In the genomic region with DNA sequence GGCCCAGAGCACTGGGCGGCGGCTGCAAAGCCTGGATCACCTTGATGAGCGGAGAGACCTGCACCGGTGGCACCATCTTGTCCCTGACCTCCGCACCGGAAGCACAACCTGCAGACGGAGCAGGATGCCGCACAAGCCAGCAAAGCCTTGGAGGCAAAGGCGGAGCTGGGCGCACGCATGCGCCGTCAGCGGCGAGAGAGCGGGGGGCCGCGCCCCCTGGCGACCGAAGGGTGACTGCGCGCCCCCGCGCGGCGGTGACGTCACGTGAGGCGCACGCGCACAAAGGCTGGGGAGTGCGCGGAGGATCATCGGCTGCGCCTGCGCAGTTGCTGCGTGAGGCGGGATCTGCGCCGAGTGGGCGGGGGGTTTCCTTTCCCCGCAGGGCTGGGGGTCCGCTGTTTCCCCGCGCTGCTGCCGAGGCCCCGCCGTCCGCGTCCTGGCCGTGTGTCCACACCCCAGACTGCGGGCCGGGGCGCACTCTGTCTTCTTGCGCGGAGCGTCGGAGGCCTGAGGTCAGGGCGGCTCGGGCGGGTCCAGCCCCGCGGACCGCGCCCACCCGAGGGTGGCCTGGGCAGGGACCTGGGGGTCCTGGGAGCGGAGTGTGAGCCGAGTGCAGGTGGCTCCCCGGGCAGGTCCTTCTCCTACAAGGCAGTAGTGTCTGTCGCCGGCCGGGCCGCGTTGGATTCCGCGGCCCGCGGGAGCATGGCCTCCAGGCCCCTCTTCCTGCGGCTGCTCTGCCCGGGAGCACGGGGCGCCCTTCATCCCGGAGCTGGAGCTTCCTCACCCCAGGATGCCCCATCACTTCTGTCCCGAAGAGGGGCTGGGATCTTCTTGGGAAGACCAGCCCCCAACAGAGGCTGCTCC, we compare ENCODE assay signal across 1 cellular context.
TF ChIP-seq lines count a peak whose summit lies in the region.

A gene with protein sequence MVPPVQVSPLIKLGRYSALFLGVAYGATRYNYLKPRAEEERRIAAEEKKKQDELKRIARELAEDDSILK (minus strand): TSS at position 105 of the 864 bp plus-strand sequence. CDS start 29 bp downstream, at position 76.
A gene with protein sequence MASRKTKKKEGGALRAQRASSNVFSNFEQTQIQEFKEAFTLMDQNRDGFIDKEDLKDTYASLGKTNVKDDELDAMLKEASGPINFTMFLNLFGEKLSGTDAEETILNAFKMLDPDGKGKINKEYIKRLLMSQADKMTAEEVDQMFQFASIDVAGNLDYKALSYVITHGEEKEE (plus strand): TSS at position 371 of the 864 bp plus-strand sequence. CDS start 3,485 bp downstream, outside the sequence.

TF ChIP-seq in K562, 482 proteins besides CTCF, POLR2A, EP300 and RAD21 (continued from another document and continues in another):
- TF ChIP-seq ZHX1 (conservative IDR thresholded peaks at IDR 0.05; ENCODE audit: low read length): no peak
- TF ChIP-seq E2F3 (CRISPR knock-in tag; IDR thresholded peaks at IDR 0.05): peak; percentile 73
- no peak for TF ChIP-seq MCM7 (IDR thresholded peaks at IDR 0.05)
- TF ChIP-seq KDM2B (CRISPR knock-in tag; IDR thresholded peaks at IDR 0.05): peak; percentile 39
- no peak for TF ChIP-seq PATZ1 (CRISPR knock-in tag; IDR thresholded peaks at IDR 0.05; ENCODE audit: borderline replicate concordance)
- TF ChIP-seq ZFP30 (CRISPR knock-in tag; IDR thresholded peaks at IDR 0.05; ENCODE audit: borderline replicate concordance): no peak
- TF ChIP-seq ZFPM2 (CRISPR knock-in tag; IDR thresholded peaks at IDR 0.05): no peak
- no peak for TF ChIP-seq MYBL2 (IDR thresholded peaks at IDR 0.05; ENCODE audit: low read depth)
- TF ChIP-seq MYBL2 (CRISPR knock-in tag; IDR thresholded peaks at IDR 0.05; ENCODE audit: borderline replicate concordance): no peak
- no peak for TF ChIP-seq ZNF561 (CRISPR knock-in tag; conservative IDR thresholded peaks at IDR 0.05)
- no peak for TF ChIP-seq TAL1 (IDR thresholded peaks at IDR 0.05)
- no peak for TF ChIP-seq SAP30 (IDR thresholded peaks at IDR 0.05; ENCODE audit: borderline replicate concordance, insufficient read depth, low read depth, low read length, poor library complexity, severe bottlenecking)
- peak; percentile 86 to 92 for TF ChIP-seq MAZ (CRISPR knock-in tag; conservative IDR thresholded peaks at IDR 0.05 in 1 of 2, IDR thresholded peaks at IDR 0.05 in 1 of 2)
- TF ChIP-seq PML (IDR thresholded peaks at IDR 0.05; ENCODE audit: low read length): peak; percentile 53; the same call in 1 of the 2 replicates
- no peak for TF ChIP-seq ZBTB1 (CRISPR knock-in tag; IDR thresholded peaks at IDR 0.05; ENCODE audit: borderline replicate concordance, low read depth)
- TF ChIP-seq CREB3 (tag; conservative IDR thresholded peaks at IDR 0.05; ENCODE audit: low read depth): 0 out of 2 replicates have a peak, but pooled peaks have one; percentile 45
- no peak for TF ChIP-seq DMBX1 (CRISPR knock-in tag; IDR thresholded peaks at IDR 0.05; ENCODE audit: borderline replicate concordance)
- no peak for TF ChIP-seq ZNF77 (CRISPR knock-in tag; IDR thresholded peaks at IDR 0.05)
- no peak for TF ChIP-seq SREBF2 (CRISPR knock-in tag; IDR thresholded peaks at IDR 0.05)
- no peak for TF ChIP-seq SFPQ (IDR thresholded peaks at IDR 0.05; ENCODE audit: low read depth, low read length)
- peak; percentile 73 to 94 (median 90) for TF ChIP-seq YY1 (IDR thresholded peaks at IDR 0.05; ENCODE audit: borderline replicate concordance in 1 of 3, control insufficient read depth in 1 of 3, extremely low read depth in 1 of 3, insufficient read depth in 3 of 3, insufficient read length in 1 of 3, insufficient replicate concordance in 2 of 3, low read depth in 1 of 3, low read length in 2 of 3)
- TF ChIP-seq RFX7 (CRISPR knock-in tag; IDR thresholded peaks at IDR 0.05): no peak
- TF ChIP-seq MBD1 (CRISPR knock-in tag; IDR thresholded peaks at IDR 0.05): no peak
- no peak for TF ChIP-seq ZNF311 (CRISPR knock-in tag; IDR thresholded peaks at IDR 0.05)
- TF ChIP-seq ZNF696 (CRISPR knock-in tag; conservative IDR thresholded peaks at IDR 0.05): no peak
- TF ChIP-seq, protein P1, sequence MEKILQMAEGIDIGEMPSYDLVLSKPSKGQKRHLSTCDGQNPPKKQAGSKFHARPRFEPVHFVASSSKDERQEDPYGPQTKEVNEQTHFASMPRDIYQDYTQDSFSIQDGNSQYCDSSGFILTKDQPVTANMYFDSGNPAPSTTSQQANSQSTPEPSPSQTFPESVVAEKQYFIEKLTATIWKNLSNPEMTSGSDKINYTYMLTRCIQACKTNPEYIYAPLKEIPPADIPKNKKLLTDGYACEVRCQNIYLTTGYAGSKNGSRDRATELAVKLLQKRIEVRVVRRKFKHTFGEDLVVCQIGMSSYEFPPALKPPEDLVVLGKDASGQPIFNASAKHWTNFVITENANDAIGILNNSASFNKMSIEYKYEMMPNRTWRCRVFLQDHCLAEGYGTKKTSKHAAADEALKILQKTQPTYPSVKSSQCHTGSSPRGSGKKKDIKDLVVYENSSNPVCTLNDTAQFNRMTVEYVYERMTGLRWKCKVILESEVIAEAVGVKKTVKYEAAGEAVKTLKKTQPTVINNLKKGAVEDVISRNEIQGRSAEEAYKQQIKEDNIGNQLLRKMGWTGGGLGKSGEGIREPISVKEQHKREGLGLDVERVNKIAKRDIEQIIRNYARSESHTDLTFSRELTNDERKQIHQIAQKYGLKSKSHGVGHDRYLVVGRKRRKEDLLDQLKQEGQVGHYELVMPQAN (IDR thresholded peaks at IDR 0.05; ENCODE audit: borderline replicate concordance): no peak
- TF ChIP-seq TOE1 (IDR thresholded peaks at IDR 0.05; ENCODE audit: borderline replicate concordance): peak; percentile 92
- no peak for TF ChIP-seq TOE1 (CRISPR knock-in tag; IDR thresholded peaks at IDR 0.05; ENCODE audit: borderline replicate concordance, low read depth)
- no peak for TF ChIP-seq HDAC3 (IDR thresholded peaks at IDR 0.05; ENCODE audit: borderline replicate concordance, partially characterized antibody)
- TF ChIP-seq FOXK2 (conservative IDR thresholded peaks at IDR 0.05 in 1 of 2, IDR thresholded peaks at IDR 0.05 in 1 of 2; ENCODE audit: low read depth in 2 of 2): peak; percentile 44 to 65; a peak in 1 of 4 replicates
- peak; percentile 80 for TF ChIP-seq HCFC1 (IDR thresholded peaks at IDR 0.05; ENCODE audit: low read depth, low read length)
- TF ChIP-seq, protein P2, sequence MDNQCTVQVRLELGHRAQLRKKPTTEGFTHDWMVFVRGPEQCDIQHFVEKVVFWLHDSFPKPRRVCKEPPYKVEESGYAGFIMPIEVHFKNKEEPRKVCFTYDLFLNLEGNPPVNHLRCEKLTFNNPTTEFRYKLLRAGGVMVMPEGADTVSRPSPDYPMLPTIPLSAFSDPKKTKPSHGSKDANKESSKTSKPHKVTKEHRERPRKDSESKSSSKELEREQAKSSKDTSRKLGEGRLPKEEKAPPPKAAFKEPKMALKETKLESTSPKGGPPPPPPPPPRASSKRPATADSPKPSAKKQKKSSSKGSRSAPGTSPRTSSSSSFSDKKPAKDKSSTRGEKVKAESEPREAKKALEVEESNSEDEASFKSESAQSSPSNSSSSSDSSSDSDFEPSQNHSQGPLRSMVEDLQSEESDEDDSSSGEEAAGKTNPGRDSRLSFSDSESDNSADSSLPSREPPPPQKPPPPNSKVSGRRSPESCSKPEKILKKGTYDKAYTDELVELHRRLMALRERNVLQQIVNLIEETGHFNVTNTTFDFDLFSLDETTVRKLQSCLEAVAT (IDR thresholded peaks at IDR 0.05): no peak
- TF ChIP-seq, protein P3, sequence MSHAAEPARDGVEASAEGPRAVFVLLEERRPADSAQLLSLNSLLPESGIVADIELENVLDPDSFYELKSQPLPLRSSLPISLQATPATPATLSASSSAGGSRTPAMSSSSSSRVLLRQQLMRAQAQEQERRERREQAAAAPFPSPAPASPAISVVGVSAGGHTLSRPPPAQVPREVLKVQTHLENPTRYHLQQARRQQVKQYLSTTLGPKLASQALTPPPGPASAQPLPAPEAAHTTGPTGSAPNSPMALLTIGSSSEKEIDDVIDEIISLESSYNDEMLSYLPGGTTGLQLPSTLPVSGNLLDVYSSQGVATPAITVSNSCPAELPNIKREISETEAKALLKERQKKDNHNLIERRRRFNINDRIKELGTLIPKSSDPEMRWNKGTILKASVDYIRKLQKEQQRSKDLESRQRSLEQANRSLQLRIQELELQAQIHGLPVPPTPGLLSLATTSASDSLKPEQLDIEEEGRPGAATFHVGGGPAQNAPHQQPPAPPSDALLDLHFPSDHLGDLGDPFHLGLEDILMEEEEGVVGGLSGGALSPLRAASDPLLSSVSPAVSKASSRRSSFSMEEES (CRISPR knock-in tag; IDR thresholded peaks at IDR 0.05): peak; percentile 97
- peak; percentile 99 for TF ChIP-seq NRF1 (conservative IDR thresholded peaks at IDR 0.05 in 1 of 2, IDR thresholded peaks at IDR 0.05 in 1 of 2)
- TF ChIP-seq CBX2 (IDR thresholded peaks at IDR 0.05; ENCODE audit: insufficient read depth, low read length, poor library complexity, severe bottlenecking): no peak
- TF ChIP-seq ZNF740 (CRISPR knock-in tag; IDR thresholded peaks at IDR 0.05): peak; percentile 99
- TF ChIP-seq ZNF740 (tag; IDR thresholded peaks at IDR 0.05): peak in 1 of 2 experiments; percentile 78; a peak in 2 of 4 replicates
- TF ChIP-seq PRMT5 (CRISPR knock-in tag; IDR thresholded peaks at IDR 0.05): no peak
- TF ChIP-seq MYNN (IDR thresholded peaks at IDR 0.05): no peak
- no peak for TF ChIP-seq MYNN (CRISPR knock-in tag; IDR thresholded peaks at IDR 0.05)
- no peak; the same call in 1 of the 2 replicates for TF ChIP-seq RBM34 (IDR thresholded peaks at IDR 0.05; ENCODE audit: borderline replicate concordance, insufficient read depth, low read length)
